ENCODE assay signal across 18 cellular contexts in genomic region chr4:75302648-75303047, GRCh38.
"Had no signal": no experiment of that assay in that cellular context is flagged by ENCODE, and none has a peak within 500 bp of the region (broad histone marks: within the 10 kb centered on the region; RNA-seq: fewer than 3 reads in every experiment).

No MANE protein-coding gene starts in this region.

- H3K27ac Mint-ChIP-seq: activated CD4-positive, alpha-beta memory T cell treated with anti-CD3 and anti-CD28 coated beads for 36 hours; activated CD8-positive, alpha-beta memory T cell treated with anti-CD3 and anti-CD28 coated beads, Interleukin-2, amount 10 ng/mL, durations not matched to agents 7 days and 5 days; activated naive CD8-positive, alpha-beta T cell; nephron progenitor cell; stimulated activated naive B cell treated with anti-CD40 and anti-IgM and Interleukin-4, amounts not matched to agents 10 μg/mL and 1 μg/mL and 100 μg/mL, for 72 hours had no signal

- H3K27ac ChIP-seq: esophagus muscularis mucosa, gastroesophageal sphincter, heart left ventricle, sigmoid colon, thoracic aorta, upper lobe of left lung, WERI-Rb-1 had no signal

- H3K27me3 ChIP-seq: esophagus muscularis mucosa, gastroesophageal sphincter, heart left ventricle, sigmoid colon, upper lobe of left lung had no signal

- H3K9me3 ChIP-seq: esophagus muscularis mucosa, heart left ventricle, sigmoid colon, thoracic aorta, upper lobe of left lung had no signal

- H3K4me3 ChIP-seq: esophagus muscularis mucosa, gastroesophageal sphincter, heart left ventricle, lung, sigmoid colon, thoracic aorta, upper lobe of left lung had no signal

- H3K4me1 Mint-ChIP-seq: activated CD8-positive, alpha-beta memory T cell treated with anti-CD3 and anti-CD28 coated beads, Interleukin-2, amount 10 ng/mL, durations not matched to agents 7 days and 5 days; nephron progenitor cell; stimulated activated naive B cell treated with anti-CD40 and anti-IgM and Interleukin-4, amounts not matched to agents 10 μg/mL and 1 μg/mL and 100 μg/mL, for 72 hours had no signal

- H3K36me3 ChIP-seq: esophagus muscularis mucosa, gastroesophageal sphincter, heart left ventricle, sigmoid colon, thoracic aorta, upper lobe of left lung, WERI-Rb-1 had no signal

- H3K4me3 Mint-ChIP-seq: activated CD4-positive, alpha-beta memory T cell treated with anti-CD3 and anti-CD28 coated beads for 36 hours; activated CD8-positive, alpha-beta memory T cell treated with anti-CD3 and anti-CD28 coated beads, Interleukin-2, amount 10 ng/mL, durations not matched to agents 7 days and 5 days; activated naive CD8-positive, alpha-beta T cell; nephron progenitor cell; stimulated activated naive B cell treated with anti-CD40 and anti-IgM and Interleukin-4, amounts not matched to agents 10 μg/mL and 1 μg/mL and 100 μg/mL, for 72 hours had no signal

- H3K36me3 Mint-ChIP-seq: activated CD4-positive, alpha-beta memory T cell treated with anti-CD3 and anti-CD28 coated beads for 36 hours; activated CD8-positive, alpha-beta memory T cell treated with anti-CD3 and anti-CD28 coated beads, Interleukin-2, amount 10 ng/mL, durations not matched to agents 7 days and 5 days; activated naive CD8-positive, alpha-beta T cell had no signal

- ATAC-seq: activated CD8-positive, alpha-beta memory T cell treated with anti-CD3 and anti-CD28 coated beads, Interleukin-2, amount 10 ng/mL, durations not matched to agents 7 days and 5 days; gastroesophageal sphincter; heart left ventricle; left lobe of liver; stimulated activated naive B cell treated with anti-CD40 and anti-IgM and Interleukin-4, amounts not matched to agents 10 μg/mL and 1 μg/mL and 100 μg/mL, for 72 hours had no signal

- H3K4me1 ChIP-seq: esophagus muscularis mucosa, gastroesophageal sphincter, heart left ventricle, sigmoid colon, upper lobe of left lung had no signal

- DNase-seq: activated CD4-positive, alpha-beta memory T cell treated with anti-CD3 and anti-CD28 coated beads for 36 hours; activated CD8-positive, alpha-beta memory T cell treated with anti-CD3 and anti-CD28 coated beads, Interleukin-2, amount 10 ng/mL, durations not matched to agents 7 days and 5 days; effector CD4-positive, alpha-beta T cell; heart left ventricle; kidney; nephron progenitor cell; occipital lobe; posterior cingulate gyrus; sigmoid colon; stimulated activated naive B cell treated with anti-CD40 and anti-IgM and Interleukin-4, amounts not matched to agents 10 μg/mL and 1 μg/mL and 100 μg/mL, for 72 hours; upper lobe of left lung; WERI-Rb-1 had no signal

- H3K27me3 Mint-ChIP-seq: activated CD4-positive, alpha-beta memory T cell treated with anti-CD3 and anti-CD28 coated beads for 36 hours; activated CD8-positive, alpha-beta memory T cell treated with anti-CD3 and anti-CD28 coated beads, Interleukin-2, amount 10 ng/mL, durations not matched to agents 7 days and 5 days; activated naive CD8-positive, alpha-beta T cell had no signal
